In the genomic region with DNA sequence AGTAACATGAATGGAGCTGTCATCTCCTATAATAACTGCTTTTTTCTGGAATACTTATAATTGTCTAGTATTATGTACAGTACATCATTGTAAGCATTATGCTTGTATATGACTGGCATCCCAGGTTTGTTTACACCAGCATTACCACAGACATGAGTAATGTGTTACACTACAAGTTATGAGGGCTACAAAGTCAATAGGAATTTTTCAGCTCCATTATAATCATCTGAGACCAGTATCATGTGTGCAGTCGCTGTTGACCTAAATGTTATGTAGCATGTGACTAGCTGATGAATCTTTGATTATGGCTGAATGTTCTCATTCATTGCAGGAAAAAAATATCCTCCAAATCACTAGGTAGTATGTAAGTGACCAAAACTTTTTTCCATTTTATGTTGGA, we compare ENCODE assay signal across 11 cellular contexts. TPM values are rescaled to one million over a fixed set of nuclear protein-coding genes. Genes with fewer than 3 reads are reported as not detected.
DNase-seq lines count a peak whose midpoint lies in the region; ATAC-seq and TF ChIP-seq lines count a peak whose summit lies in the region.
"Had no signal": no experiment of that assay in that cellular context is flagged by ENCODE, and none has a peak within 500 bp of the region (broad histone marks: within the 10 kb centered on the region; RNA-seq: fewer than 3 reads in every experiment).

No MANE protein-coding gene starts in this region.

- peaks cover 0 to 34% (median 22%) of the 10 kb centered on the region in 4 donors for H3K4me1 ChIP-seq in transverse colon

- POLR2A ChIA-PET in T-cell (lab: Charles Lee) = interaction anchor here in 1 of 2 donors (0.5 to 1.0 kb wide), 2 partner anchors 9 to 998 kb away, joined by 4 to 5 read pairs; no protein-coding TSS in a partner anchor

- no peaks in the 10 kb centered on the region for H3K9me3 Mint-ChIP-seq in T-cell
- H3K9me3 Mint-ChIP-seq: GM23338 had no signal

- no peaks in the 10 kb centered on the region for H3K27me3 Mint-ChIP-seq in T-cell

- H3K27ac Mint-ChIP-seq in T-cell = no peak overlapping the region
- H3K27ac Mint-ChIP-seq: GM23338 had no signal

- 88 to 100% methylated on average over 1 of the region's 1 CpG for WGBS in transverse colon (ENCODE audit: low coverage in 1 of 2), 2 donors

- no peak for ATAC-seq in T-cell (replicated peaks in 1 of 4)
- ATAC-seq: GM23338 had no signal

- CTCF ChIA-PET in T-cell (lab: Charles Lee) = no interaction called here

- DNase-seq in A172 (ENCODE audit: low spot score) = peak; percentile 34
- peak; percentile 72 for DNase-seq in EH (ENCODE audit: low read depth)
- DNase-seq in T-cell = no peak
- DNase-seq in fibroblast of the aortic adventitia (ENCODE audit: low read depth) = peak; percentile 33
- no peak for DNase-seq in transverse colon
- DNase-seq in DMS114 treated with DMSO at 0.1 percent for 48 hours (lab: John Stamatoyannopoulos, UW; ENCODE audit: unreplicated experiment) = no peak
- DNase-seq in NCI-H69 (lab: John Stamatoyannopoulos, UW) = no peak
- no peak for DNase-seq in H7
- DNase-seq: head of caudate nucleus, NCI-H1417 treated with DMSO at 0.1 percent for 48 hours had no signal

- intact Hi-C loops in transverse colon (cut with DNase I; ENCODE audit: low total_unique reads) = no loop called here

- no peak for TF ChIP-seq EP300 in transverse colon (IDR thresholded peaks at IDR 0.05; ENCODE audit: low read depth)

- TF ChIP-seq CTCF in fibroblast of the aortic adventitia (IDR thresholded peaks at IDR 0.05; ENCODE audit: insufficient read depth, low read length) (no peak), transverse colon (IDR thresholded peaks at IDR 0.05) (no peak)

- peaks cover 47 to 50% (median 50%) of the 10 kb centered on the region in 3 donors for H3K4me1 Mint-ChIP-seq in T-cell

- H3K36me3 Mint-ChIP-seq in T-cell = peaks cover 10% of the 10 kb centered on the region

- in situ Hi-C loops in transverse colon (cut with MboI; ENCODE audit: low pct_ligation_motif_present in 1 of 4, low pct_unique_long_range_greater_than_20kb in 1 of 4, low sequenced_read_pairs in 3 of 4) = no loop called here

- H3K4me3 ChIP-seq in fibroblast of the aortic adventitia (ENCODE audit: low read depth, low read length) = no peak overlapping the region
- no peak overlapping the region for H3K4me3 ChIP-seq in transverse colon
- no peak overlapping the region for H3K4me3 ChIP-seq in H7 (ENCODE audit: insufficient read depth, low read depth, low read length)
- H3K4me3 ChIP-seq: GM23338 had no signal

- H3K9me3 ChIP-seq in transverse colon = no peaks in the 10 kb centered on the region

- H3K4me3 Mint-ChIP-seq in T-cell = peak overlapping the region; percentile 5 to 49 (median 22)

- H3K36me3 ChIP-seq in transverse colon (no peaks in the 10 kb centered on the region), H7 (replicated peaks; ENCODE audit: control insufficient read depth, insufficient read depth, low read length) (no peaks in the 10 kb centered on the region; the same call in 1 of the 2 replicates)

- no peak for TF ChIP-seq POLR2A in transverse colon (IDR thresholded peaks at IDR 0.05)

- H3K27me3 ChIP-seq in transverse colon (no peaks in the 10 kb centered on the region), H7 (ENCODE audit: control insufficient read depth, insufficient read depth, low read length) (no peaks in the 10 kb centered on the region)

- no peak overlapping the region for H3K27ac ChIP-seq in transverse colon

RNA-seq across cellular contexts. Expression of a gene that starts 2.2 kb away (rescaled TPM):
- 37.8 and 41.1 TPM in 2 replicates for total RNA-seq in A172 (2014; rRNA removed; shearing (Covaris generic))
- total RNA-seq in T-cell (10 to 100 TPM; 15.9 to 25.7 (median 22.3) TPM), fibroblast of the aortic adventitia (ENCODE audit: low replicate concordance) (26.5 and 30.8 TPM in 2 replicates), transverse colon (10 to 100 TPM in 3 of 4 donors, 1 to 10 TPM in 1; 9.7 to 30.3 (median 17.0) TPM)
- 11.3 and 13.8 TPM in 2 replicates for total RNA-seq in H7 (2014; rRNA removed; shearing (Covaris generic))

Comparison
In these comparisons a context has a peak if more than half of its experiments do, and no peak if none do; other contexts are left out.
1. DNase-seq: peak in A172 (single experiment), EH (single experiment) and fibroblast of the aortic adventitia (single experiment); none in T-cell (0 of 34), transverse colon (single experiment), DMS114 treated with DMSO at 0.1 percent for 48 hours (single experiment), NCI-H69 (single experiment) and H7 (single experiment).